22 cellular contexts compared by ENCODE assay signal in the genomic region with DNA sequence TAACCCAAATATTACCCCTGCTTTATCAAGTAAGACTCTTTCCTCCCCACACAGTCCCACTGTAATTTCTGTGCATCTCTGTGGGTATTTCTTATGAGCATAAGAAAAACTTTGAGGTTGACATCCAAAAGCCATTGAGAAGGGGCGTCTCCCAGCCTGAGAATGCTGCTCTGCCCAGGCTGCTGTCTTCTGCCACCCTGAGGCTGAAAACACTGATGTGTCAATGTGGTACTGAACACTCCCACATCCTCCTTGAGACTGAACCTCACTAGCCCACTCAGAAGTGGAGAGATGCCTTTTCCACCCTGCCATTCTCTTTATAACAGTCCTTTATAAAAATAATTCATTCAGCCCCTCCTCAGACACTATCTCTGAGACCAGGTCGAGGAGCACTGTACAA.
DNase-seq lines count a peak whose midpoint lies in the region; ATAC-seq, FAIRE-seq and TF ChIP-seq lines count a peak whose summit lies in the region.
"Had no signal": no experiment of that assay in that cellular context is flagged by ENCODE, and none has a peak within 500 bp of the region (broad histone marks: within the 10 kb centered on the region; RNA-seq: fewer than 3 reads in every experiment).

No MANE protein-coding gene starts in this region.

- peak; percentile 21 for TF ChIP-seq CTCF in GM06990 (IDR thresholded peaks at IDR 0.05; ENCODE audit: insufficient read depth, low read length, poor library complexity, severe bottlenecking)
- no peak for TF ChIP-seq CTCF in GM12878 (IDR thresholded peaks at IDR 0.05 in 2 of 3, conservative IDR thresholded peaks at IDR 0.05 in 1 of 3; ENCODE audit: control insufficient read depth in 2 of 3, extremely low read depth in 1 of 3, insufficient read depth in 1 of 3, low read depth in 3 of 3, low read length in 3 of 3)

- TF ChIP-seq POLR2A in GM12878 (IDR thresholded peaks at IDR 0.05; ENCODE audit: low read depth, low read length) = no peak

- intact Hi-C loops in activated CD4-positive, alpha-beta T cell treated with anti-CD3 and anti-CD28 coated beads for 36 hours (cut with DNase I, micrococcal nuclease) = no loop called here
- intact Hi-C loops in GM12878 (cut with micrococcal nuclease; ENCODE audit: unreplicated experiment) = no loop called here

- no peak for FAIRE-seq in GM12878 (lab: Jason Lieb, UNC)
- FAIRE-seq: A204.1, RCC 7860 had no signal

- H3K9me3 Mint-ChIP-seq in activated CD4-positive, alpha-beta T cell treated with anti-CD3 and anti-CD28 coated beads for 36 hours (ENCODE audit: low read depth) = peaks cover 4% of the 10 kb centered on the region
- H3K9me3 Mint-ChIP-seq: neural progenitor cell had no signal

- SMC1A ChIA-PET in GM12878 (lab: Charles Lee; ENCODE audit: uncharacterized antibody, unreplicated experiment) = no interaction called here

- POLR2A ChIA-PET in activated CD4-positive, alpha-beta T cell treated with anti-CD3 and anti-CD28 coated beads for 36 hours (lab: Charles Lee) = no interaction called here
- POLR2A ChIA-PET in GM12878 (lab: Charles Lee) = no interaction called here

- 0% methylated on average over 2 of the region's 2 CpGs for WGBS in GM12878 (ENCODE audit: insufficient coverage, insufficient replicate concordance, low lambda C conversion rate, missing lambda C conversion rate)

- H3K27me3 Mint-ChIP-seq in activated CD4-positive, alpha-beta T cell treated with anti-CD3 and anti-CD28 coated beads for 36 hours = peaks cover 14% of the 10 kb centered on the region

- no peaks in the 10 kb centered on the region for H3K27me3 ChIP-seq in GM06990 (replicated peaks; ENCODE audit: control insufficient read depth, insufficient read depth, low read length)
- no peaks in the 10 kb centered on the region for H3K27me3 ChIP-seq in GM12878 (replicated peaks in 1 of 2; ENCODE audit: control insufficient read depth in 2 of 2, insufficient read depth in 2 of 2, low read length in 1 of 2)
- H3K27me3 ChIP-seq: body of pancreas, transverse colon had no signal

- in situ Hi-C loops in GM12878 (cut with MboI) = no loop called here

- peak; percentile 52 for DNase-seq in activated CD4-positive, alpha-beta T cell treated with anti-CD3 and anti-CD28 coated beads for 36 hours
- no peak for DNase-seq in activated CD4-positive, alpha-beta T cell treated with anti-CD3 and anti-CD28 coated beads, Interleukin-2, amount 50 U/mL, for 4 hours
- DNase-seq in GM06990 (ENCODE audit: extremely low read depth, insufficient read length) (no peak), GM12878 (ENCODE audit: low read depth, low spot score) (no peak), midbrain (lab: John Stamatoyannopoulos, UW) (no peak), NCI-H345 (lab: John Stamatoyannopoulos, UW) (no peak)
- DNase-seq: body of pancreas, DMS53, erythroblast, GOT3, head of caudate nucleus, islet precursor cell, mammary epithelial cell, NCI-H69, transverse colon had no signal

- H3K4me3 Mint-ChIP-seq in activated CD4-positive, alpha-beta T cell treated with anti-CD3 and anti-CD28 coated beads for 36 hours = no peak overlapping the region
- H3K4me3 Mint-ChIP-seq: neural progenitor cell had no signal

- H3K4me1 Mint-ChIP-seq in activated CD4-positive, alpha-beta T cell treated with anti-CD3 and anti-CD28 coated beads for 36 hours = peaks cover 19% of the 10 kb centered on the region

- CTCF ChIA-PET in activated CD4-positive, alpha-beta T cell treated with anti-CD3 and anti-CD28 coated beads for 36 hours (lab: Charles Lee) = interaction anchor here (0.6 kb wide), 1 partner anchor 14 kb away, joined by 3 read pairs; no protein-coding TSS in a partner anchor
- CTCF ChIA-PET in GM12878 (lab: Yijun Ruan, JAX) = interaction anchor here (0.5 kb wide), 1 partner anchor 177 kb away, joined by 3 read pairs; no protein-coding TSS in a partner anchor

- H3K4me2 ChIP-seq in GM12878 (ENCODE audit: control insufficient read depth, insufficient read depth) = no peak overlapping the region
- H3K4me2 ChIP-seq: neural progenitor cell had no signal

- no peak overlapping the region for H3K27ac ChIP-seq in GM12878 (ENCODE audit: control insufficient read depth, insufficient read depth)
- H3K27ac ChIP-seq: body of pancreas, C4-2B, coronary artery, neural progenitor cell, transverse colon had no signal

- no peak for TF ChIP-seq RAD21 in GM12878 (IDR thresholded peaks at IDR 0.05; ENCODE audit: insufficient read depth, low read depth, low read length)

- BruUV-seq in GM12878 (replicated peaks; lab: Mats Ljungman, UMichigan) = no TSS peak

- RAD21 ChIA-PET in GM12878 (lab: Charles Lee; ENCODE audit: unreplicated experiment) = no interaction called here

- H2AFZ ChIP-seq in GM12878 (ENCODE audit: control insufficient read depth, low read depth, low read length) = no peak overlapping the region
- H2AFZ ChIP-seq: neural progenitor cell had no signal

- H3K9ac ChIP-seq in GM12878 (ENCODE audit: control insufficient read depth, insufficient read depth, low read length) = no peak overlapping the region
- H3K9ac ChIP-seq: neural progenitor cell had no signal

- peaks cover 4% of the 10 kb centered on the region for H3K4me1 ChIP-seq in GM12878 (ENCODE audit: control insufficient read depth, insufficient read depth, low read length)
- H3K4me1 ChIP-seq: transverse colon had no signal

- H3K36me3 Mint-ChIP-seq in activated CD4-positive, alpha-beta T cell treated with anti-CD3 and anti-CD28 coated beads for 36 hours (ENCODE audit: low read depth) = no peaks in the 10 kb centered on the region
- H3K36me3 Mint-ChIP-seq: neural progenitor cell had no signal

- no peaks in the 10 kb centered on the region for H3K36me3 ChIP-seq in GM06990 (ENCODE audit: control insufficient read depth, insufficient read depth, low read length)
- H3K36me3 ChIP-seq in GM12878 (ENCODE audit: control insufficient read depth in 2 of 2, insufficient read depth in 2 of 2, low read length in 1 of 2) = no peaks in the 10 kb centered on the region
- H3K36me3 ChIP-seq: neural progenitor cell, transverse colon had no signal

- no peaks in the 10 kb centered on the region; the same call in 2 of the 3 replicates for H3K9me3 ChIP-seq in GM12878 (replicated peaks; ENCODE audit: control insufficient read depth, insufficient read depth, low read length)
- H3K9me3 ChIP-seq: body of pancreas, transverse colon had no signal

- H3K27ac Mint-ChIP-seq in activated CD4-positive, alpha-beta T cell treated with anti-CD3 and anti-CD28 coated beads for 36 hours = no peak overlapping the region
- H3K27ac Mint-ChIP-seq: neural progenitor cell had no signal

- TF ChIP-seq EP300 in GM12878 (IDR thresholded peaks at IDR 0.05; ENCODE audit: borderline replicate concordance in 1 of 2, control insufficient read depth in 1 of 2, low read depth in 2 of 2, low read length in 2 of 2) = no peak

- peak; percentile 86 for ATAC-seq in activated CD4-positive, alpha-beta T cell treated with anti-CD3 and anti-CD28 coated beads for 36 hours
- ATAC-seq in HG03432 (IDR thresholded peaks at IDR 0.05; ENCODE audit: unreplicated experiment) (peak; percentile 66), GM12878 (peak; percentile 59; the same call in 2 of the 3 replicates), HG03196 (IDR thresholded peaks at IDR 0.05; ENCODE audit: unreplicated experiment) (no peak)
- ATAC-seq: body of pancreas had no signal

- H3K79me2 ChIP-seq in GM12878 (ENCODE audit: control insufficient read depth, insufficient read depth, low read length) = no peaks in the 10 kb centered on the region

- H4K20me1 ChIP-seq in GM12878 (ENCODE audit: control insufficient read depth, insufficient read depth) = no peaks in the 10 kb centered on the region

- H3K4me3 ChIP-seq in GM06990 (replicated peaks; ENCODE audit: low read depth, low read length) = no peak overlapping the region
- H3K4me3 ChIP-seq in GM12878 = no peak overlapping the region
- H3K4me3 ChIP-seq: body of pancreas, coronary artery, neural progenitor cell, transverse colon had no signal

TF ChIP-seq in GM12878, 131 proteins besides CTCF, POLR2A, EP300 and RAD21:
- no peak for TF ChIP-seq FOXM1 (IDR thresholded peaks at IDR 0.05; ENCODE audit: low read depth, low read length)
- peak; percentile 8; the same call in 1 of the 2 replicates for TF ChIP-seq SPI1 (IDR thresholded peaks at IDR 0.05; ENCODE audit: borderline replicate concordance, insufficient read depth, low read depth, low read length)
